ENCODE assay signal across 8 cellular contexts in genomic region chr13:91349992-91350911, GRCh38. TPM values are rescaled to one million over a fixed set of nuclear protein-coding genes. Genes with fewer than 3 reads are reported as not detected.
DNase-seq lines count a peak whose midpoint lies in the region; ATAC-seq, FAIRE-seq and TF ChIP-seq lines count a peak whose summit lies in the region.

No MANE protein-coding gene starts in this region.

- TF ChIP-seq CTCF in osteoblast (IDR thresholded peaks at IDR 0.05; ENCODE audit: extremely low read depth, low read depth, low read length) (no peak), D721Med (IDR thresholded peaks at IDR 0.05; ENCODE audit: insufficient read depth, missing control alignments) (no peak)

- peaks cover 17% of the 10 kb centered on the region for H3K27me3 ChIP-seq in osteoblast (ENCODE audit: insufficient read depth, low read length)

- peaks cover 51% of the 10 kb centered on the region for H3K36me3 Mint-ChIP-seq in effector memory CD8-positive, alpha-beta T cell (ENCODE audit: insufficient read depth)

- TF ChIP-seq POLR2A in GM12891 (IDR thresholded peaks at IDR 0.05; ENCODE audit: low read depth, low read length): no peak

- peaks cover 13 to 14% of the 10 kb centered on the region in 2 donors for H3K4me1 Mint-ChIP-seq in effector memory CD8-positive, alpha-beta T cell (ENCODE audit: low read depth in 2 of 2)

- DNase-seq in NCI-H82 (lab: John Stamatoyannopoulos, UW): peak; percentile 40
- no peak for DNase-seq in NCI-H82 treated with DMSO at 0.1 percent for 48 hours (lab: John Stamatoyannopoulos, UW; ENCODE audit: unreplicated experiment)
- DNase-seq in NCI-H526 treated with DMSO at 0.1 percent for 48 hours (lab: John Stamatoyannopoulos, UW): peak; percentile 42
- no peak for DNase-seq in effector memory CD8-positive, alpha-beta T cell
- peak; percentile 78 for DNase-seq in osteoblast (ENCODE audit: insufficient read length, low spot score, missing footprints)
- DNase-seq in GM12891 (ENCODE audit: insufficient read length, low spot score): no peak
- no peak for DNase-seq in D721Med (ENCODE audit: insufficient read length, low spot score)

- peak overlapping the region; percentile 48 for H3K27ac ChIP-seq in osteoblast (ENCODE audit: low read depth, low read length)

- no peaks in the 10 kb centered on the region for H3K27me3 Mint-ChIP-seq in effector memory CD8-positive, alpha-beta T cell

- peak overlapping the region; percentile 96 for H3K4me2 ChIP-seq in osteoblast (ENCODE audit: insufficient read depth, low read length)

- FAIRE-seq in GM12891 (lab: Jason Lieb, UNC) (no peak), D721Med (lab: Jason Lieb, UNC) (no peak)

- no peaks in the 10 kb centered on the region for H3K9me3 ChIP-seq in osteoblast (ENCODE audit: low read depth, low read length)

- no peaks in the 10 kb centered on the region for H3K9me3 Mint-ChIP-seq in effector memory CD8-positive, alpha-beta T cell

- peak overlapping the region; percentile 86 for H3K4me3 ChIP-seq in osteoblast (ENCODE audit: insufficient read depth, low read length)

- H3K4me1 ChIP-seq in osteoblast (ENCODE audit: insufficient read depth, low read length): peaks cover 21% of the 10 kb centered on the region

- H3K36me3 ChIP-seq in osteoblast (ENCODE audit: insufficient read depth, low read length): peaks cover 28% of the 10 kb centered on the region

- peak overlapping the region in 1 of 2 donors; percentile 25 for H3K27ac Mint-ChIP-seq in effector memory CD8-positive, alpha-beta T cell

- H4K20me1 ChIP-seq in osteoblast (ENCODE audit: insufficient read depth, low read length): no peaks in the 10 kb centered on the region

- H3K79me2 ChIP-seq in osteoblast (ENCODE audit: insufficient read depth, low read length): peaks cover 34% of the 10 kb centered on the region

- peak overlapping the region; percentile 84 to 88 for H3K4me3 Mint-ChIP-seq in effector memory CD8-positive, alpha-beta T cell

- ATAC-seq in effector memory CD8-positive, alpha-beta T cell (replicated peaks): no peak
- ATAC-seq in GM18520 (IDR thresholded peaks at IDR 0.05; ENCODE audit: unreplicated experiment): no peak

- no peak overlapping the region for H2AFZ ChIP-seq in osteoblast (ENCODE audit: low read length)

TF ChIP-seq in GM12891, 5 proteins besides CTCF, POLR2A, EP300 and RAD21:
- TF ChIP-seq POLR2AphosphoS5 (IDR thresholded peaks at IDR 0.05; ENCODE audit: low read depth, low read length) (no peak), POU2F2 (IDR thresholded peaks at IDR 0.05; ENCODE audit: low read depth, low read length) (no peak), SPI1 (IDR thresholded peaks at IDR 0.05; ENCODE audit: low read depth, low read length) (no peak), PAX5 (IDR thresholded peaks at IDR 0.05; ENCODE audit: insufficient read depth, low read length, severe bottlenecking) (no peak), TAF1 (IDR thresholded peaks at IDR 0.05; ENCODE audit: low read depth, low read length) (no peak)

RNA-seq across cellular contexts. Expression of gene MIR17HG, which starts 2.8 kb away (rescaled TPM):
- total RNA-seq in osteoblast: 3.2 and 4.0 TPM in 2 replicates
- polyA plus RNA-seq in GM12891 (2012; ENCODE audit: low read depth, missing spikeins): 2.8 TPM

RNA-seq across cellular contexts. Expression of gene GPC5, which starts 48.2 kb away (rescaled TPM):
- 0.29 and 0.36 TPM in 2 replicates for total RNA-seq in osteoblast
- 3.6 TPM for polyA plus RNA-seq in GM12891 (2012; ENCODE audit: low read depth, missing spikeins)

Comparison
In these comparisons a context has a peak if more than half of its experiments do, and no peak if none do; other contexts are left out.
1. DNase-seq: peak in NCI-H82 (single experiment), NCI-H526 treated with DMSO at 0.1 percent for 48 hours (single experiment) and osteoblast (single experiment); none in NCI-H82 treated with DMSO at 0.1 percent for 48 hours (single experiment), effector memory CD8-positive, alpha-beta T cell (0 of 3), GM12891 (single experiment) and D721Med (single experiment).